Comparison of ENCODE assay signal across 10 cellular contexts in genomic region chr16:81625544-81626152, GRCh38.
A peak's percentile ranks its signal among the peaks of the same experiment; 100 is the strongest.
DNase-seq lines count a peak whose midpoint lies in the region; ATAC-seq and TF ChIP-seq lines count a peak whose summit lies in the region.
"Had no signal": no experiment of that assay in that cellular context is flagged by ENCODE, and none has a peak within 500 bp of the region (broad histone marks: within the 10 kb centered on the region; RNA-seq: fewer than 3 reads in every experiment).

No MANE protein-coding gene starts in this region.

- H3K4me1 ChIP-seq in right cardiac atrium (ENCODE audit: control insufficient read depth, insufficient read depth, low read length): peaks cover 11% of the 10 kb centered on the region
- peaks cover 42% of the 10 kb centered on the region for H3K4me1 ChIP-seq in stomach smooth muscle (ENCODE audit: control insufficient read depth, insufficient read depth, low read length)

- intact Hi-C loops in right cardiac atrium (cut with DNase I): loop anchor here in 1 of 4 donors (10.0 kb wide), 1 partner anchor 221 kb away; no protein-coding TSS in a partner anchor

- peaks cover 0 to 6% of the 10 kb centered on the region in 2 donors for H3K36me3 ChIP-seq in stomach smooth muscle (ENCODE audit: control insufficient read depth in 2 of 2, insufficient read depth in 2 of 2, low read length in 2 of 2)

- H3K4me3 ChIP-seq in right cardiac atrium (ENCODE audit: low read length): no peak overlapping the region
- H3K4me3 ChIP-seq in stomach smooth muscle (ENCODE audit: low read length in 2 of 2): peak overlapping the region in 1 of 2 donors; percentile 22
- H3K4me3 ChIP-seq: dorsolateral prefrontal cortex had no signal

- H3K27me3 ChIP-seq in right cardiac atrium (ENCODE audit: control insufficient read depth, insufficient read depth): no peaks in the 10 kb centered on the region
- H3K27me3 ChIP-seq in stomach smooth muscle (ENCODE audit: control insufficient read depth in 1 of 2, insufficient read depth in 2 of 2, low read length in 2 of 2): no peaks in the 10 kb centered on the region
- H3K27me3 ChIP-seq: dorsolateral prefrontal cortex had no signal

- ATAC-seq in SK-N-SH treated with all-trans-retinoic acid at 6 μM for 48 hours (peak; percentile 75), right cardiac atrium (peak; percentile 75 to 76), HG03175 (IDR thresholded peaks at IDR 0.05; ENCODE audit: unreplicated experiment) (no peak), GM19397 (IDR thresholded peaks at IDR 0.05; ENCODE audit: unreplicated experiment) (no peak)

- H3K9ac ChIP-seq in stomach smooth muscle (ENCODE audit: low read length in 2 of 2): peak overlapping the region; percentile 19 to 47

- 45% methylated on average over 9 of the region's 9 CpGs for WGBS in right cardiac atrium

- no peaks in the 10 kb centered on the region for H3K9me3 ChIP-seq in right cardiac atrium (ENCODE audit: control insufficient read depth, low read length)
- no peaks in the 10 kb centered on the region for H3K9me3 ChIP-seq in stomach smooth muscle (ENCODE audit: control insufficient read depth in 2 of 2, low read length in 2 of 2)

- DNase-seq in DMS 273 (lab: John Stamatoyannopoulos, UW; ENCODE audit: unreplicated experiment) (peak; percentile 21), DMS 273 treated with DMSO at 0.1 percent for 48 hours (lab: John Stamatoyannopoulos, UW) (no peak), right cardiac atrium (peak; percentile 67 to 77 (median 73)), NCI-H1417 (lab: John Stamatoyannopoulos, UW) (no peak)

- H3K27ac ChIP-seq in right cardiac atrium (ENCODE audit: low read length): no peak overlapping the region
- H3K27ac ChIP-seq in stomach smooth muscle (ENCODE audit: low read length): peak overlapping the region; percentile 60
- H3K27ac ChIP-seq: 22Rv1 had no signal

TF ChIP-seq in SK-N-SH treated with all-trans-retinoic acid at 6 μM for 48 hours, 23 proteins besides CTCF, POLR2A, EP300 and RAD21:
- no peak for TF ChIP-seq TSHZ2 (CRISPR knock-in tag; IDR thresholded peaks at IDR 0.05)
- TF ChIP-seq ZC3H10 (CRISPR knock-in tag; IDR thresholded peaks at IDR 0.05): no peak
- no peak for TF ChIP-seq CSDC2 (CRISPR knock-in tag; IDR thresholded peaks at IDR 0.05)
- TF ChIP-seq PATZ1 (CRISPR knock-in tag; IDR thresholded peaks at IDR 0.05; ENCODE audit: borderline replicate concordance): no peak
- no peak for TF ChIP-seq ZFP30 (CRISPR knock-in tag; IDR thresholded peaks at IDR 0.05)
- no peak for TF ChIP-seq ZNF565 (CRISPR knock-in tag; conservative IDR thresholded peaks at IDR 0.05; ENCODE audit: low read depth)
- no peak for TF ChIP-seq RARB (CRISPR knock-in tag; IDR thresholded peaks at IDR 0.05)
- no peak for TF ChIP-seq PPARA (CRISPR knock-in tag; IDR thresholded peaks at IDR 0.05; ENCODE audit: borderline replicate concordance)
- no peak for TF ChIP-seq ZNF70 (CRISPR knock-in tag; IDR thresholded peaks at IDR 0.05)
- no peak for TF ChIP-seq TOX (CRISPR knock-in tag; IDR thresholded peaks at IDR 0.05; ENCODE audit: borderline replicate concordance)
- no peak for TF ChIP-seq BACH2 (CRISPR knock-in tag; IDR thresholded peaks at IDR 0.05; ENCODE audit: borderline replicate concordance)
- no peak for TF ChIP-seq ARNTL (CRISPR knock-in tag; IDR thresholded peaks at IDR 0.05; ENCODE audit: borderline replicate concordance, low read depth)
- no peak for TF ChIP-seq ZNF8 (CRISPR knock-in tag; IDR thresholded peaks at IDR 0.05)
- TF ChIP-seq ISL1 (CRISPR knock-in tag; IDR thresholded peaks at IDR 0.05): no peak
- TF ChIP-seq GLIS3 (CRISPR knock-in tag; IDR thresholded peaks at IDR 0.05): no peak
- no peak for TF ChIP-seq CREB5 (CRISPR knock-in tag; IDR thresholded peaks at IDR 0.05; ENCODE audit: low read depth)
- no peak for TF ChIP-seq SNAI2 (CRISPR knock-in tag; IDR thresholded peaks at IDR 0.05)
- TF ChIP-seq TCF4 (CRISPR knock-in tag; IDR thresholded peaks at IDR 0.05; ENCODE audit: borderline replicate concordance): no peak
TF ChIP-seq in SK-N-SH treated with all-trans-retinoic acid at 6 μM for 48 hours: peak in this region for 0.

Comparison
In these comparisons a context has a peak if more than half of its experiments do, and no peak if none do; other contexts are left out.
1. DNase-seq: peak in DMS 273 (single experiment) and right cardiac atrium (3 of 3); none in DMS 273 treated with DMSO at 0.1 percent for 48 hours (single experiment) and NCI-H1417 (0 of 3).
2. ATAC-seq: peak in SK-N-SH treated with all-trans-retinoic acid at 6 μM for 48 hours (single experiment) and right cardiac atrium (2 of 2); none in HG03175 (single experiment) and GM19397 (single experiment).